In the genomic region with DNA sequence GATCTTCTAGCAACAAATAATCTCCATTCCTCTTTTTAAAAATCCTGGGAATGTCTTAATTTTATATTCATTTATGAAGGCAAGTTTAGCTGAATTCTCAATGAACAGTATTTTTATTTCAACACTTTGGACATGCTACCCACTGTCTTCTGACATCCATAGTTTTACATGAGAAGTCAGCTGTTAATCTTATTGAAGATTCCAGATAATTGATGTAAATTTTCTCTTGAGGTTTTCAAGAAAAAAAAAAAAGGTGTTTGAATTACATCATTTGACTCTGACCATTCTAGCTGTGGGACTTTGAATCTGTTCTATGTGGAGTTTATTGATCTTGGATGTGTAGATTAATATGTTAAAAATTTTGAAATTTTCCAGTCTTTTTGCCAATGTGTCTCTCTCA, we compare ENCODE assay signal across 15 cellular contexts. TPM values are rescaled to one million over a fixed set of nuclear protein-coding genes. Genes with fewer than 3 reads are reported as not detected.
DNase-seq lines count a peak whose midpoint lies in the region; ATAC-seq and TF ChIP-seq lines count a peak whose summit lies in the region.
"Had no signal": no experiment of that assay in that cellular context is flagged by ENCODE, and none has a peak within 500 bp of the region (broad histone marks: within the 10 kb centered on the region; RNA-seq: fewer than 3 reads in every experiment).

No MANE protein-coding gene starts in this region.

- peaks cover 20% of the 10 kb centered on the region for H3K9me3 Mint-ChIP-seq in activated CD8-positive, alpha-beta T cell treated with anti-CD3 and anti-CD28 coated beads for 36 hours
- peaks cover 7% of the 10 kb centered on the region for H3K9me3 Mint-ChIP-seq in activated CD4-positive, alpha-beta T cell treated with anti-CD3 and anti-CD28 coated beads, Interleukin-2, amount 10 ng/mL, durations not matched to agents 7 days and 5 days

- in situ Hi-C loops in KBM-7 (cut with MboI; ENCODE audit: low pct_unique_long_range_greater_than_20kb, low sequenced_read_pairs) = no loop called here
- in situ Hi-C loops in SK-MEL-5 (cut with HindIII; ENCODE audit: low pct_unique_long_range_greater_than_20kb, low sequenced_read_pairs) = no loop called here

- H3K27ac Mint-ChIP-seq in activated CD8-positive, alpha-beta T cell treated with anti-CD3 and anti-CD28 coated beads for 36 hours = no peak overlapping the region
- no peak overlapping the region for H3K27ac Mint-ChIP-seq in activated CD4-positive, alpha-beta T cell treated with anti-CD3 and anti-CD28 coated beads, Interleukin-2, amount 10 ng/mL, durations not matched to agents 7 days and 5 days
- H3K27ac Mint-ChIP-seq: activated naive CD8-positive, alpha-beta T cell treated with anti-CD3 and anti-CD28 coated beads, Interleukin-2, amount 10 ng/mL, durations not matched to agents 7 days and 5 days; CD8-positive, alpha-beta memory T cell had no signal

- CTCF ChIA-PET in activated CD8-positive, alpha-beta T cell treated with anti-CD3 and anti-CD28 coated beads for 36 hours (lab: Charles Lee) = no interaction called here
- CTCF ChIA-PET in activated CD4-positive, alpha-beta T cell treated with anti-CD3 and anti-CD28 coated beads, Interleukin-2, amount 10 ng/mL, durations not matched to agents 7 days and 5 days (lab: Charles Lee) = interaction anchor here (0.6 kb wide), 1 partner anchor 85 kb away, joined by 3 read pairs; no protein-coding TSS in a partner anchor

- H3K27me3 Mint-ChIP-seq in activated CD8-positive, alpha-beta T cell treated with anti-CD3 and anti-CD28 coated beads for 36 hours = no peaks in the 10 kb centered on the region
- no peaks in the 10 kb centered on the region for H3K27me3 Mint-ChIP-seq in activated CD4-positive, alpha-beta T cell treated with anti-CD3 and anti-CD28 coated beads, Interleukin-2, amount 10 ng/mL, durations not matched to agents 7 days and 5 days
- H3K27me3 Mint-ChIP-seq: activated naive CD8-positive, alpha-beta T cell treated with anti-CD3 and anti-CD28 coated beads, Interleukin-2, amount 10 ng/mL, durations not matched to agents 7 days and 5 days; CD8-positive, alpha-beta memory T cell had no signal

- DNase-seq in DMS53 (lab: John Stamatoyannopoulos, UW) (peak; percentile 69), KBM-7 (peak; percentile 18), SK-MEL-5 (ENCODE audit: low read depth, low spot score) (peak; percentile 1), fibroblast of the aortic adventitia (ENCODE audit: low read depth) (peak; percentile 1)
- no peak for DNase-seq in activated CD8-positive, alpha-beta T cell treated with anti-CD3 and anti-CD28 coated beads for 36 hours
- DNase-seq in activated CD4-positive, alpha-beta T cell treated with anti-CD3 and anti-CD28 coated beads, Interleukin-2, amount 10 ng/mL, durations not matched to agents 7 days and 5 days = no peak
- DNase-seq: activated naive CD8-positive, alpha-beta T cell treated with anti-CD3 and anti-CD28 coated beads, Interleukin-2, amount 10 ng/mL, durations not matched to agents 7 days and 5 days; CD8-positive, alpha-beta memory T cell; glutamatergic neuron; RPMI8226; T1000 had no signal

- H3K4me1 Mint-ChIP-seq in activated CD8-positive, alpha-beta T cell treated with anti-CD3 and anti-CD28 coated beads for 36 hours (ENCODE audit: low read depth) = no peaks in the 10 kb centered on the region
- no peaks in the 10 kb centered on the region for H3K4me1 Mint-ChIP-seq in activated CD4-positive, alpha-beta T cell treated with anti-CD3 and anti-CD28 coated beads, Interleukin-2, amount 10 ng/mL, durations not matched to agents 7 days and 5 days
- H3K4me1 Mint-ChIP-seq: activated naive CD8-positive, alpha-beta T cell treated with anti-CD3 and anti-CD28 coated beads, Interleukin-2, amount 10 ng/mL, durations not matched to agents 7 days and 5 days; CD8-positive, alpha-beta memory T cell had no signal

- no peak overlapping the region for H3K4me3 Mint-ChIP-seq in activated CD8-positive, alpha-beta T cell treated with anti-CD3 and anti-CD28 coated beads for 36 hours
- H3K4me3 Mint-ChIP-seq in activated CD4-positive, alpha-beta T cell treated with anti-CD3 and anti-CD28 coated beads, Interleukin-2, amount 10 ng/mL, durations not matched to agents 7 days and 5 days = no peak overlapping the region
- H3K4me3 Mint-ChIP-seq: activated naive CD8-positive, alpha-beta T cell treated with anti-CD3 and anti-CD28 coated beads, Interleukin-2, amount 10 ng/mL, durations not matched to agents 7 days and 5 days; CD8-positive, alpha-beta memory T cell had no signal

- no peak for ATAC-seq in GM21390 (IDR thresholded peaks at IDR 0.05; ENCODE audit: unreplicated experiment)
- no peak for ATAC-seq in activated CD8-positive, alpha-beta T cell treated with anti-CD3 and anti-CD28 coated beads for 36 hours

- H3K4me3 ChIP-seq in fibroblast of the aortic adventitia (ENCODE audit: low read depth, low read length) = no peak overlapping the region
- H3K4me3 ChIP-seq: tibial nerve had no signal

- TF ChIP-seq CTCF in fibroblast of the aortic adventitia (IDR thresholded peaks at IDR 0.05; ENCODE audit: insufficient read depth, low read length) = no peak
- TF ChIP-seq CTCF in activated CD8-positive, alpha-beta T cell treated with anti-CD3 and anti-CD28 coated beads for 36 hours (IDR thresholded peaks at IDR 0.05) = no peak

- POLR2A ChIA-PET in activated CD8-positive, alpha-beta T cell treated with anti-CD3 and anti-CD28 coated beads for 36 hours (lab: Charles Lee) = no interaction called here
- POLR2A ChIA-PET in activated CD4-positive, alpha-beta T cell treated with anti-CD3 and anti-CD28 coated beads, Interleukin-2, amount 10 ng/mL, durations not matched to agents 7 days and 5 days (lab: Charles Lee) = no interaction called here

- no peaks in the 10 kb centered on the region for H3K36me3 Mint-ChIP-seq in activated CD8-positive, alpha-beta T cell treated with anti-CD3 and anti-CD28 coated beads for 36 hours (ENCODE audit: low read depth)
- H3K36me3 Mint-ChIP-seq in activated CD4-positive, alpha-beta T cell treated with anti-CD3 and anti-CD28 coated beads, Interleukin-2, amount 10 ng/mL, durations not matched to agents 7 days and 5 days (ENCODE audit: low read depth) = no peaks in the 10 kb centered on the region
- H3K36me3 Mint-ChIP-seq: activated naive CD8-positive, alpha-beta T cell treated with anti-CD3 and anti-CD28 coated beads, Interleukin-2, amount 10 ng/mL, durations not matched to agents 7 days and 5 days; CD8-positive, alpha-beta memory T cell had no signal

- intact Hi-C loops in activated CD8-positive, alpha-beta T cell treated with anti-CD3 and anti-CD28 coated beads for 36 hours (cut with micrococcal nuclease) = no loop called here

RNA-seq across cellular contexts. Expression of gene PDHA2, which starts 28.0 kb away (rescaled TPM):
- total RNA-seq in SK-MEL-5 (2014; rRNA removed; shearing (Covaris generic)) = not detected in 2 replicates
- polyA plus RNA-seq in SK-MEL-5 (2015; cell fraction: cytosol; rRNA removed) = not detected in 2 replicates
- polyA plus RNA-seq in SK-MEL-5 (2015; cell fraction: nucleus; rRNA removed) = not detected in 2 replicates
- total RNA-seq in fibroblast of the aortic adventitia (ENCODE audit: low replicate concordance) = not detected in 2 replicates
- not detected for total RNA-seq in activated CD8-positive, alpha-beta T cell treated with anti-CD3 and anti-CD28 coated beads for 36 hours
- not detected for total RNA-seq in activated CD4-positive, alpha-beta T cell treated with anti-CD3 and anti-CD28 coated beads, Interleukin-2, amount 10 ng/mL, durations not matched to agents 7 days and 5 days
- total RNA-seq: activated naive CD8-positive, alpha-beta T cell treated with anti-CD3 and anti-CD28 coated beads, Interleukin-2, amount 10 ng/mL, durations not matched to agents 7 days and 5 days; CD8-positive, alpha-beta memory T cell; dermis microvascular lymphatic vessel endothelial cell; liver; tibial nerve had no signal
- polyA plus RNA-seq: CD8-positive, alpha-beta memory T cell; liver had no signal

Comparison
In these comparisons a context has a peak if more than half of its experiments do, and no peak if none do; other contexts are left out.
1. DNase-seq: peak in DMS53 (single experiment), KBM-7 (single experiment), SK-MEL-5 (single experiment) and fibroblast of the aortic adventitia (single experiment); none in activated CD8-positive, alpha-beta T cell treated with anti-CD3 and anti-CD28 coated beads for 36 hours (single experiment) and activated CD4-positive, alpha-beta T cell treated with anti-CD3 and anti-CD28 coated beads, Interleukin-2, amount 10 ng/mL, durations not matched to agents 7 days and 5 days (single experiment).